ENCODE assay signal across 6 cellular contexts in genomic region chr2:209459359-209459758, GRCh38. TPM values are rescaled to one million over a fixed set of nuclear protein-coding genes. Genes with fewer than 3 reads are reported as not detected.
"Had no signal": no experiment of that assay in that cellular context is flagged by ENCODE, and none has a peak within 500 bp of the region (broad histone marks: within the 10 kb centered on the region; RNA-seq: fewer than 3 reads in every experiment).

No MANE protein-coding gene starts in this region.

- H3K9me3 Mint-ChIP-seq: IgD-negative memory B cell had no signal

- H3K27ac Mint-ChIP-seq: IgD-negative memory B cell had no signal

- ATAC-seq: HepG2 had no signal

- H3K4me3 Mint-ChIP-seq: IgD-negative memory B cell had no signal

- H2AFZ ChIP-seq: GM23248 had no signal

- H3K9ac ChIP-seq: GM23248 had no signal

- H3K27ac ChIP-seq: GM23248 had no signal

- H3K27me3 Mint-ChIP-seq: IgD-negative memory B cell had no signal

- FAIRE-seq: HepG2 had no signal

- H3K4me3 ChIP-seq: GM23248 had no signal

- DNase-seq: GM23248, GOT3, H7, HCEC 1CT had no signal

RNA-seq across cellular contexts. Expression of gene MAP2, which starts 35.5 kb away (rescaled TPM):
- total RNA-seq: HepG2 had no signal
